Comparison of ENCODE assay signal across 8 cellular contexts in the genomic region with DNA sequence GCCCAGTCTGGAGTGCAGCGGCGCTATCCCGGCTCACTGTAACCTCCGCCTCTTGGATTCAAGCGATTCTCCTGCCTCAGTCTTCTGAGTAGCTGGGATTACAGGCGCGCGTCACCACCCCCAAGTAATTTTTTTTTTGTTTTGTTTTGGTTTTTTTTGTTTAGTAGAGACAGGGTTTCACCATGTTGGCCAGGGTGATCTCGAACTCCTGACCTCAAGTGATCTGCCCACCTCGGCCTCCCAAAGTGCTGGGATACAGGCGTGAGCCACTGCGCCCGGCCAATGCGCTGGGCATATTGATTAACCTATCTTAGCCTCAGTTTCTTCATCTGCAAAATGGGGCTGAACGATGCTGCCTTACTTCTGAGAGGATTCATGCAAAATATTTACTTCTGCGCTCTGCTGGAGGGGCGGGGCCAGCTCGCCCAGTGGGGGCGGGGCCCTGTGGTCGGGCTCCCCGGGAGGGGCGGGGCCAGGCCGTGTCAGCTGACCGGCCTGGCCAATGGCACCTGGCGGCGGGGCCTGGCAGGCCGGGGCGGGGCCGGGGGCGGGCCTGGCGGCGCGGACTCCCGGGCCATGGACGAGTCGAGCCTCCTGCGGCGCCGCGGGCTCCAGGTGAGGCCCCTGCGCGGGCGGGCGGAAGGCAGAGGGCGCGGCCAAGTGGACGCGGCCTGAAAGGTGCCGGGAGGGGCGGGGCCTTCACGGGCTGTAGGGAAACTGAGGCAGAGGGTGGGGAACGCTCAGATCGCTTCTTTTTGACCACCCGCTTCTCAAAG. TPM values are rescaled to one million over a fixed set of nuclear protein-coding genes. Genes with fewer than 3 reads are reported as not detected.
DNase-seq lines count a peak whose midpoint lies in the region; ATAC-seq and TF ChIP-seq lines count a peak whose summit lies in the region.

A gene (plus strand): TSS at position 562 of the 776 bp plus-strand sequence. CDS start 15 bp downstream, at position 577.

- no peaks in the 10 kb centered on the region for H3K27me3 Mint-ChIP-seq in activated naive CD8-positive, alpha-beta T cell treated with anti-CD3 and anti-CD28 coated beads, Interleukin-2, amount 50 U/mL, for 24 hours
- peaks cover 34% of the 10 kb centered on the region for H3K27me3 Mint-ChIP-seq in progenitor cell of endocrine pancreas

- intact Hi-C loops in T-helper 1 cell treated with Interleukin-12 subunit alpha and Interleukin-12 subunit beta and Interleukin-4 antibody, amounts not matched to agents 30 ng/mL and 1 ng/mL, for 36 hours (cut with micrococcal nuclease), result loop anchor here (1.0 to 5.0 kb wide), 4 partner anchors 10 to 320 kb away; a partner anchor contains a TSS
- intact Hi-C loops in left cardiac atrium (cut with DNase I), result no loop called here
- intact Hi-C loops in upper lobe of right lung (cut with DNase I), result no loop called here

- no peaks in the 10 kb centered on the region for H3K36me3 ChIP-seq in upper lobe of right lung

- no peak within 1 kb of the TSS for H3K27ac ChIP-seq in upper lobe of right lung

- H3K4me1 Mint-ChIP-seq in activated naive CD8-positive, alpha-beta T cell treated with anti-CD3 and anti-CD28 coated beads, Interleukin-2, amount 50 U/mL, for 24 hours, result peaks cover 41% of the 10 kb centered on the region
- H3K4me1 Mint-ChIP-seq in progenitor cell of endocrine pancreas (ENCODE audit: low read depth), result no peaks in the 10 kb centered on the region

- H3K9me3 ChIP-seq in upper lobe of right lung, result no peaks in the 10 kb centered on the region

- TF ChIP-seq CTCF in progenitor cell of endocrine pancreas (IDR thresholded peaks at IDR 0.05; ENCODE audit: unreplicated experiment) (no peak), upper lobe of right lung (IDR thresholded peaks at IDR 0.05) (no peak)

- H3K4me3 Mint-ChIP-seq in activated naive CD8-positive, alpha-beta T cell treated with anti-CD3 and anti-CD28 coated beads, Interleukin-2, amount 50 U/mL, for 24 hours, result peak within 1 kb of the TSS; percentile 86
- peak within 1 kb of the TSS; percentile 53 for H3K4me3 Mint-ChIP-seq in progenitor cell of endocrine pancreas (ENCODE audit: low read depth)

- peak within 1 kb of the TSS; percentile 71 for H3K27ac Mint-ChIP-seq in activated naive CD8-positive, alpha-beta T cell treated with anti-CD3 and anti-CD28 coated beads, Interleukin-2, amount 50 U/mL, for 24 hours
- H3K27ac Mint-ChIP-seq in progenitor cell of endocrine pancreas, result no peak within 1 kb of the TSS

- H3K36me3 Mint-ChIP-seq in activated naive CD8-positive, alpha-beta T cell treated with anti-CD3 and anti-CD28 coated beads, Interleukin-2, amount 50 U/mL, for 24 hours (ENCODE audit: low read depth), result no peaks in the 10 kb centered on the region
- no peaks in the 10 kb centered on the region for H3K36me3 Mint-ChIP-seq in progenitor cell of endocrine pancreas (ENCODE audit: insufficient read depth)

- peaks cover 14% of the 10 kb centered on the region for H3K4me1 ChIP-seq in upper lobe of right lung

- H3K27me3 ChIP-seq in upper lobe of right lung, result no peaks in the 10 kb centered on the region

- H3K4me3 ChIP-seq in upper lobe of right lung, result peak within 1 kb of the TSS; percentile 54

- H3K9me3 Mint-ChIP-seq in activated naive CD8-positive, alpha-beta T cell treated with anti-CD3 and anti-CD28 coated beads, Interleukin-2, amount 50 U/mL, for 24 hours, result no peaks in the 10 kb centered on the region
- H3K9me3 Mint-ChIP-seq in progenitor cell of endocrine pancreas (ENCODE audit: low read depth), result no peaks in the 10 kb centered on the region

- ATAC-seq in GM21447 (IDR thresholded peaks at IDR 0.05; ENCODE audit: unreplicated experiment) (peak; percentile 47), left cardiac atrium (peak; percentile 98), upper lobe of right lung (peak; percentile 99)
- ATAC-seq in activated naive CD8-positive, alpha-beta T cell treated with anti-CD3 and anti-CD28 coated beads, Interleukin-2, amount 50 U/mL, for 24 hours, result peak; percentile 90

- DNase-seq in COLO668 (lab: John Stamatoyannopoulos, UW; ENCODE audit: unreplicated experiment) (peak; percentile 83), KG1 (lab: John Stamatoyannopoulos, UW) (peak; percentile 83), left cardiac atrium (peak; percentile 85), progenitor cell of endocrine pancreas (ENCODE audit: low spot score, unreplicated experiment) (peak; percentile 68), upper lobe of right lung (peak; percentile 95)
- peak; percentile 95 for DNase-seq in activated naive CD8-positive, alpha-beta T cell treated with anti-CD3 and anti-CD28 coated beads, Interleukin-2, amount 50 U/mL, for 24 hours

RNA-seq across cellular contexts. Expression of the gene that starts here (rescaled TPM):
- total RNA-seq in T-helper 1 cell treated with Interleukin-12 subunit alpha and Interleukin-12 subunit beta and Interleukin-4 antibody, amounts not matched to agents 30 ng/mL and 1 ng/mL, for 36 hours, result 38.9 and 39.0 TPM in 2 replicates
- total RNA-seq in left cardiac atrium (1 to 10 TPM; 5.5 to 7.9 TPM), progenitor cell of endocrine pancreas (10.7 and 11.1 TPM in 2 replicates), upper lobe of right lung (23.1 TPM)

Comparison
In these comparisons a context has a peak if more than half of its experiments do, and no peak if none do; other contexts are left out.
1. ATAC-seq: peak in every context shown above with its lines; median percentile 99 in upper lobe of right lung; 98 in left cardiac atrium; 90 in activated naive CD8-positive, alpha-beta T cell treated with anti-CD3 and anti-CD28 coated beads, Interleukin-2, amount 50 U/mL, for 24 hours; 47 in GM21447.